36 cellular contexts compared by ENCODE assay signal in the genomic region with DNA sequence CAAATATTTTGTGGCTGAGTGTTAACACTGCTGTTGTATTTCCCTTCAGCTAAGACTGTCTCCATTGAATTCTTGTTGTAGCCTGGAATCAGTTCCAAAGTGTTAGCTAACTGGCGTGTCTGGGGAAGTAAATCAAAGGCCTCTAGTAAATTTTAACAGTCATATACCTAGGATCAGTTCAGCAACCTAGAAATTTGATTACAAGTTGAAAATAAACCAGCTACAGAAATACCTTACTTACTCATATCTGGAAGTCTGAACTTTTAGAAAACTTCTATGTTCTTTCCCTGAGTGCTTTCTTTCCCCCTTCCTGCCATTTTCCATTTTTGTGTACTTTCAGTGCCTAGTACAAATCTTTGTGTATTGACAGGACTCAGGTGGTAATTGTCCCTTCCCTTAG.
"Had no signal": no experiment of that assay in that cellular context is flagged by ENCODE, and none has a peak within 500 bp of the region (broad histone marks: within the 10 kb centered on the region; RNA-seq: fewer than 3 reads in every experiment).

No MANE protein-coding gene starts in this region.

- H3K4me1 Mint-ChIP-seq: activated CD4-positive, alpha-beta T cell treated with anti-CD3 and anti-CD28 coated beads, Interleukin-2, amount 10 ng/mL, durations not matched to agents 24 days and 14 days; activated naive CD8-positive, alpha-beta T cell treated with anti-CD3 and anti-CD28 coated beads for 36 hours; activated T-helper 17 cell treated with anti-CD3 and anti-CD28 coated beads, Interleukin-2, amount 50 U/mL, for 72 hours had no signal

- H3K36me3 Mint-ChIP-seq: activated naive CD8-positive, alpha-beta T cell treated with anti-CD3 and anti-CD28 coated beads for 36 hours had no signal

- H3K4me3 Mint-ChIP-seq: activated CD4-positive, alpha-beta T cell treated with anti-CD3 and anti-CD28 coated beads, Interleukin-2, amount 10 ng/mL, durations not matched to agents 24 days and 14 days; activated CD8-positive, alpha-beta T cell treated with anti-CD3 and anti-CD28 coated beads for 36 hours; activated naive CD8-positive, alpha-beta T cell treated with anti-CD3 and anti-CD28 coated beads for 36 hours; activated T-cell treated with anti-CD3 and anti-CD28 coated beads, Interleukin-2, amount 50 U/mL, for 72 hours; activated T-helper 17 cell treated with anti-CD3 and anti-CD28 coated beads, Interleukin-2, amount 50 U/mL, for 72 hours had no signal

- H3K27me3 Mint-ChIP-seq: activated CD4-positive, alpha-beta T cell treated with anti-CD3 and anti-CD28 coated beads, Interleukin-2, amount 10 ng/mL, durations not matched to agents 24 days and 14 days; activated CD8-positive, alpha-beta T cell treated with anti-CD3 and anti-CD28 coated beads for 36 hours; activated naive CD8-positive, alpha-beta T cell treated with anti-CD3 and anti-CD28 coated beads for 36 hours; activated T-helper 17 cell treated with anti-CD3 and anti-CD28 coated beads, Interleukin-2, amount 50 U/mL, for 72 hours had no signal

- DNase-seq: activated CD4-positive, alpha-beta T cell treated with anti-CD3 and anti-CD28 coated beads, Interleukin-2, amount 10 ng/mL, durations not matched to agents 24 days and 14 days; activated CD4-positive, alpha-beta T cell treated with anti-CD3 and anti-CD28 coated beads, Interleukin-2, amount 50 U/mL, for 4 hours; activated CD4-positive, CD25-positive, alpha-beta regulatory T cell; activated CD8-positive, alpha-beta T cell treated with anti-CD3 and anti-CD28 coated beads for 36 hours; activated effector memory CD4-positive, alpha-beta T cell treated with anti-CD3 and anti-CD28 coated beads, Interleukin-2, amount 50 U/mL, for 16 hours; activated naive CD4-positive, alpha-beta T cell; activated naive CD4-positive, alpha-beta T cell treated with anti-CD3 and anti-CD28 coated beads, Interleukin-2, amount 50 U/mL, for 16 hours; activated naive CD8-positive, alpha-beta T cell treated with anti-CD3 and anti-CD28 coated beads for 36 hours; activated T-cell treated with anti-CD3 and anti-CD28 coated beads, Interleukin-2, amount 50 U/mL, for 1 hour; activated T-cell treated with anti-CD3 and anti-CD28 coated beads, Interleukin-2, amount 50 U/mL, for 72 hours; amniotic stem cell; aorta; brain microvascular endothelial cell; central memory CD4-positive, alpha-beta T cell; MM.1S; MV-4-11; NCI-H1092; NCI-H1436 treated with DMSO at 0.1 percent for 48 hours; NCI-H1694 treated with DMSO at 0.1 percent for 48 hours; NCI-H2029 treated with DMSO at 0.1 percent for 48 hours; NCI-H2107; NCI-H2171; NCI-H510A; NCI-H526; NCI-H748 treated with DMSO at 0.1 percent for 48 hours; NK-92 treated with Interleukin-12 subunit alpha and Interleukin-12 subunit beta, amount 100 ng/mL, for 24 hours; PC-9; SIG-M5; SW 1271; T-helper 1 cell; T-helper 2 cell; T-helper 9 cell; WERI-Rb-1 had no signal

- H3K9me3 Mint-ChIP-seq: activated CD4-positive, alpha-beta T cell treated with anti-CD3 and anti-CD28 coated beads, Interleukin-2, amount 10 ng/mL, durations not matched to agents 24 days and 14 days; activated CD8-positive, alpha-beta T cell treated with anti-CD3 and anti-CD28 coated beads for 36 hours had no signal

- H3K27ac Mint-ChIP-seq: activated CD4-positive, alpha-beta T cell treated with anti-CD3 and anti-CD28 coated beads, Interleukin-2, amount 10 ng/mL, durations not matched to agents 24 days and 14 days; activated CD8-positive, alpha-beta T cell treated with anti-CD3 and anti-CD28 coated beads for 36 hours; activated naive CD8-positive, alpha-beta T cell treated with anti-CD3 and anti-CD28 coated beads for 36 hours; activated T-cell treated with anti-CD3 and anti-CD28 coated beads, Interleukin-2, amount 50 U/mL, for 72 hours; activated T-helper 17 cell treated with anti-CD3 and anti-CD28 coated beads, Interleukin-2, amount 50 U/mL, for 72 hours had no signal

- ATAC-seq: activated CD8-positive, alpha-beta T cell treated with anti-CD3 and anti-CD28 coated beads for 36 hours; activated T-cell treated with anti-CD3 and anti-CD28 coated beads, Interleukin-2, amount 50 U/mL, for 72 hours; activated T-helper 17 cell treated with anti-CD3 and anti-CD28 coated beads, Interleukin-2, amount 50 U/mL, for 72 hours; Right ventricle myocardium inferior; SK-N-SH treated with all-trans-retinoic acid at 6 μM for 48 hours had no signal
